In genomic region chr10:105974803-105975456, GRCh38 we compare ENCODE assay signal across 8 cellular contexts.
DNase-seq lines count a peak whose midpoint lies in the region; ATAC-seq and TF ChIP-seq lines count a peak whose summit lies in the region.

No MANE protein-coding gene starts in this region.

- no peak for ATAC-seq in HG03280 (IDR thresholded peaks at IDR 0.05; ENCODE audit: unreplicated experiment)
- ATAC-seq in activated T-cell treated with anti-CD3 and anti-CD28 coated beads, Interleukin-2, amount 50 U/mL, for 72 hours (replicated peaks in 1 of 2), result no peak

- H3K27ac ChIP-seq in endodermal cell (ENCODE audit: low read depth, low read length), result no peak overlapping the region

- H3K27ac Mint-ChIP-seq in endodermal cell (no peak overlapping the region), CD14-positive monocyte (no peak overlapping the region)
- H3K27ac Mint-ChIP-seq in activated T-cell treated with anti-CD3 and anti-CD28 coated beads, Interleukin-2, amount 50 U/mL, for 72 hours, result no peak overlapping the region

- 53 to 70% methylated on average over 4 to 6 of the region's 7 CpGs for WGBS in endodermal cell (ENCODE audit: insufficient coverage in 1 of 2, insufficient read length in 1 of 2), 2 experiments

- H3K4me3 Mint-ChIP-seq in endodermal cell (no peak overlapping the region), CD14-positive monocyte (no peak overlapping the region)
- no peak overlapping the region for H3K4me3 Mint-ChIP-seq in activated T-cell treated with anti-CD3 and anti-CD28 coated beads, Interleukin-2, amount 50 U/mL, for 72 hours

- peaks cover 19% of the 10 kb centered on the region for H3K4me1 Mint-ChIP-seq in endodermal cell
- no peaks in the 10 kb centered on the region for H3K4me1 Mint-ChIP-seq in activated T-cell treated with anti-CD3 and anti-CD28 coated beads, Interleukin-2, amount 50 U/mL, for 72 hours (ENCODE audit: low read depth)
- no peaks in the 10 kb centered on the region for H3K4me1 Mint-ChIP-seq in CD14-positive monocyte

- H3K27me3 Mint-ChIP-seq in endodermal cell (ENCODE audit: insufficient read depth) (no peaks in the 10 kb centered on the region), CD14-positive monocyte (ENCODE audit: low read depth in 3 of 3) (no peaks in the 10 kb centered on the region)
- no peaks in the 10 kb centered on the region for H3K27me3 Mint-ChIP-seq in activated T-cell treated with anti-CD3 and anti-CD28 coated beads, Interleukin-2, amount 50 U/mL, for 72 hours (ENCODE audit: low read depth)

- H3K36me3 Mint-ChIP-seq in endodermal cell (ENCODE audit: low read depth), result no peaks in the 10 kb centered on the region
- no peaks in the 10 kb centered on the region for H3K36me3 Mint-ChIP-seq in activated T-cell treated with anti-CD3 and anti-CD28 coated beads, Interleukin-2, amount 50 U/mL, for 72 hours (ENCODE audit: insufficient read depth in 2 of 2)
- no peaks in the 10 kb centered on the region for H3K36me3 Mint-ChIP-seq in CD14-positive monocyte

- H3K4me3 ChIP-seq in endodermal cell (ENCODE audit: low read length), result no peak overlapping the region

- intact Hi-C loops in CD14-positive monocyte (cut with micrococcal nuclease), result no loop called here

- peak; percentile 9 for DNase-seq in GM13976 (ENCODE audit: low spot score)
- peak; percentile 1 for DNase-seq in MV-4-11 (lab: John Stamatoyannopoulos, UW)
- DNase-seq in endodermal cell, result peak; percentile 75
- DNase-seq in pons (ENCODE audit: low spot score), result peak; percentile 41
- no peak for DNase-seq in NCI-H524 (lab: John Stamatoyannopoulos, UW)
- no peak for DNase-seq in activated T-cell treated with anti-CD3 and anti-CD28 coated beads, Interleukin-2, amount 50 U/mL, for 72 hours
- DNase-seq in CD14-positive monocyte (ENCODE audit: low spot score), result no peak

- H3K9ac ChIP-seq in endodermal cell (ENCODE audit: extremely low read depth, low read length, poor library complexity, severe bottlenecking), result no peak overlapping the region

- H3K36me3 ChIP-seq in endodermal cell (ENCODE audit: control insufficient read depth, insufficient read depth, low read length), result no peaks in the 10 kb centered on the region

- H3K9me3 Mint-ChIP-seq in endodermal cell (no peaks in the 10 kb centered on the region), CD14-positive monocyte (peaks cover 0 to 5% (median 0%) of the 10 kb centered on the region in 7 donors)
- H3K9me3 Mint-ChIP-seq in activated T-cell treated with anti-CD3 and anti-CD28 coated beads, Interleukin-2, amount 50 U/mL, for 72 hours, result no peaks in the 10 kb centered on the region

- TF ChIP-seq CTCF in GM13976 (IDR thresholded peaks at IDR 0.05; ENCODE audit: borderline replicate concordance, control extremely low read depth, extremely low read depth, insufficient read depth, missing control alignments) (peak; percentile 18), endodermal cell (conservative IDR thresholded peaks at IDR 0.05) (peak; percentile 90), CD14-positive monocyte (IDR thresholded peaks at IDR 0.05) (no peak)

- no peaks in the 10 kb centered on the region for H3K27me3 ChIP-seq in endodermal cell (ENCODE audit: control insufficient read depth, insufficient read depth, low read length, poor library complexity, severe bottlenecking)

- in situ Hi-C loops in GM13976 (cut with MboI; ENCODE audit: low sequenced_read_pairs, unreplicated experiment), result no loop called here

- H3K9me3 ChIP-seq in endodermal cell (ENCODE audit: control insufficient read depth, low read length), result no peaks in the 10 kb centered on the region

- peaks cover 5% of the 10 kb centered on the region for H3K4me1 ChIP-seq in endodermal cell (ENCODE audit: control insufficient read depth, insufficient read depth, low read length)

Comparison
In these comparisons a context has a peak if more than half of its experiments do, and no peak if none do; other contexts are left out.
1. DNase-seq: peak in GM13976 (single experiment), MV-4-11 (single experiment), endodermal cell (single experiment) and pons (single experiment); none in NCI-H524 (0 of 2), activated T-cell treated with anti-CD3 and anti-CD28 coated beads, Interleukin-2, amount 50 U/mL, for 72 hours (0 of 2) and CD14-positive monocyte (single experiment).